ENCODE assay signal across 8 cellular contexts in genomic region chr10:28302668-28303488, GRCh38. TPM values are rescaled to one million over a fixed set of nuclear protein-coding genes. Genes with fewer than 3 reads are reported as not detected.
DNase-seq lines count a peak whose midpoint lies in the region; ATAC-seq and TF ChIP-seq lines count a peak whose summit lies in the region.

Gene MPP7 (minus strand): TSS chr10:28303064. CDS start chr10:28238604, 64,460 bp downstream.

- DNase-seq in DMS153 (lab: John Stamatoyannopoulos, UW) = peak; percentile 95
- DNase-seq in Jurkat, Clone E6-1 (ENCODE audit: low read depth, low spot score) = peak; percentile 96
- peak; percentile 77 for DNase-seq in OCI-M2 (lab: John Stamatoyannopoulos, UW; ENCODE audit: unreplicated experiment)
- peak; percentile 98 for DNase-seq in activated T-cell treated with anti-CD3 and anti-CD28 coated beads, Interleukin-2, amount 50 U/mL, for 1 hour
- DNase-seq in epithelial cell of proximal tubule (ENCODE audit: low read depth) = peak; percentile 92
- DNase-seq in stimulated activated CD8-positive, alpha-beta memory T cell treated with anti-CD3 and anti-CD28 coated beads, Interleukin-2, amount 100 ng/mL, for 1 hour (ENCODE audit: low read depth in 2 of 2) = peak; percentile 94 to 96

- peak; percentile 30 for TF ChIP-seq CTCF in epithelial cell of proximal tubule (conservative IDR thresholded peaks at IDR 0.05; ENCODE audit: low read depth, low read length)

- H3K4me1 ChIP-seq in mononuclear cell (ENCODE audit: insufficient read depth, low read length) = peaks cover 47% of the 10 kb centered on the region

- no peaks in the 10 kb centered on the region for H3K9me3 ChIP-seq in mononuclear cell (ENCODE audit: low read depth, low read length)

- no peaks in the 10 kb centered on the region for H3K27me3 ChIP-seq in mononuclear cell (ENCODE audit: insufficient read depth, low read length)

- ATAC-seq in GM21723 (IDR thresholded peaks at IDR 0.05; ENCODE audit: unreplicated experiment) = peak; percentile 99

- peak within 1 kb of the TSS; percentile 61 for H3K4me3 ChIP-seq in Jurkat, Clone E6-1 (ENCODE audit: low read length)
- peak within 1 kb of the TSS; percentile 74 for H3K4me3 ChIP-seq in epithelial cell of proximal tubule (ENCODE audit: low read depth, low read length)
- peak within 1 kb of the TSS; percentile 61 for H3K4me3 ChIP-seq in mononuclear cell (ENCODE audit: low read length)

RNA-seq across cellular contexts. Expression of gene MPP7, which starts in this region (rescaled TPM):
- polyA plus RNA-seq in Jurkat, Clone E6-1 (2012; ENCODE audit: insufficient read depth, insufficient read length) = 0.69 TPM
- total RNA-seq in epithelial cell of proximal tubule (1.9 and 3.1 TPM in 2 replicates), mononuclear cell (24.5 TPM)

Comparison
In these comparisons a context has a peak if more than half of its experiments do, and no peak if none do; other contexts are left out.
1. Peak in every context shown above with its lines: DNase-seq, ATAC-seq and H3K4me3 ChIP-seq.